Comparison of ENCODE assay signal across 8 cellular contexts in genomic region chr1:17919525-17920439, GRCh38.
DNase-seq lines count a peak whose midpoint lies in the region; ATAC-seq and TF ChIP-seq lines count a peak whose summit lies in the region.

No MANE protein-coding gene starts in this region.

- peaks cover 15% of the 10 kb centered on the region for H3K27me3 Mint-ChIP-seq in glutamatergic neuron (ENCODE audit: unreplicated experiment)
- peaks cover 34% of the 10 kb centered on the region for H3K27me3 Mint-ChIP-seq in activated T-cell treated with anti-CD3 and anti-CD28 coated beads, Interleukin-2, amount 50 U/mL, for 72 hours (ENCODE audit: low read depth)

- DNase-seq in NOMO-1 treated with DMSO at 0.1 percent for 48 hours (lab: John Stamatoyannopoulos, UW; ENCODE audit: unreplicated experiment) (peak; percentile 29), NOMO-1 treated with dmso at 0.1 percent for 144 hours (lab: John Stamatoyannopoulos, UW; ENCODE audit: unreplicated experiment) (no peak), NCI-H1092 treated with DMSO at 0.1 percent for 48 hours (lab: John Stamatoyannopoulos, UW) (peak; percentile 39), dorsolateral prefrontal cortex (peak in 9 of 10 donors; percentile 55 to 75 (median 67)), renal cortical epithelial cell (ENCODE audit: low read depth) (peak; percentile 42), glutamatergic neuron (no peak)
- DNase-seq in activated T-cell treated with anti-CD3 and anti-CD28 coated beads, Interleukin-2, amount 50 U/mL, for 72 hours, result no peak
- DNase-seq in central memory CD4-positive, alpha-beta T cell, result no peak

- intact Hi-C loops in dorsolateral prefrontal cortex (cut with DNase I), result loop anchor here (5.0 to 10.0 kb wide), 3 partner anchors 183 to 665 kb away; no protein-coding TSS in a partner anchor

- H3K4me3 Mint-ChIP-seq in glutamatergic neuron (ENCODE audit: unreplicated experiment), result no peak overlapping the region
- H3K4me3 Mint-ChIP-seq in activated T-cell treated with anti-CD3 and anti-CD28 coated beads, Interleukin-2, amount 50 U/mL, for 72 hours, result no peak overlapping the region

- no peaks in the 10 kb centered on the region for H3K36me3 Mint-ChIP-seq in glutamatergic neuron (ENCODE audit: unreplicated experiment)
- no peaks in the 10 kb centered on the region for H3K36me3 Mint-ChIP-seq in activated T-cell treated with anti-CD3 and anti-CD28 coated beads, Interleukin-2, amount 50 U/mL, for 72 hours (ENCODE audit: insufficient read depth in 2 of 2)

- H3K27ac ChIP-seq in dorsolateral prefrontal cortex, result no peak overlapping the region

- no peak overlapping the region for H3K4me3 ChIP-seq in dorsolateral prefrontal cortex

- no peak for ATAC-seq in activated T-cell treated with anti-CD3 and anti-CD28 coated beads, Interleukin-2, amount 50 U/mL, for 72 hours (replicated peaks in 1 of 2)

- H3K9me3 Mint-ChIP-seq in glutamatergic neuron (ENCODE audit: unreplicated experiment), result peaks cover 2% of the 10 kb centered on the region
- H3K9me3 Mint-ChIP-seq in activated T-cell treated with anti-CD3 and anti-CD28 coated beads, Interleukin-2, amount 50 U/mL, for 72 hours, result peaks cover 0 to 2% of the 10 kb centered on the region in 2 donors

- no peak overlapping the region for H3K27ac Mint-ChIP-seq in glutamatergic neuron (ENCODE audit: unreplicated experiment)
- no peak overlapping the region for H3K27ac Mint-ChIP-seq in activated T-cell treated with anti-CD3 and anti-CD28 coated beads, Interleukin-2, amount 50 U/mL, for 72 hours

- no peaks in the 10 kb centered on the region for H3K4me1 Mint-ChIP-seq in glutamatergic neuron (ENCODE audit: low read depth, unreplicated experiment)
- no peaks in the 10 kb centered on the region for H3K4me1 Mint-ChIP-seq in activated T-cell treated with anti-CD3 and anti-CD28 coated beads, Interleukin-2, amount 50 U/mL, for 72 hours (ENCODE audit: low read depth)

- peak in 55 of 56 donors; percentile 9 to 73 (median 54) for TF ChIP-seq CTCF in dorsolateral prefrontal cortex (IDR thresholded peaks at IDR 0.05 in 54 of 56, conservative IDR thresholded peaks at IDR 0.05 in 2 of 56; ENCODE audit: low read depth in 1 of 56, partially characterized antibody in 56 of 56)
- TF ChIP-seq CTCF in glutamatergic neuron (IDR thresholded peaks at IDR 0.05; ENCODE audit: partially characterized antibody, unreplicated experiment), result no peak

- H3K27me3 ChIP-seq in dorsolateral prefrontal cortex, result peaks cover 0 to 57% (median 4%) of the 10 kb centered on the region in 45 donors

Comparison
In these comparisons a context has a peak if more than half of its experiments do, and no peak if none do; other contexts are left out.
1. DNase-seq: peak in NOMO-1 treated with DMSO at 0.1 percent for 48 hours (single experiment), NCI-H1092 treated with DMSO at 0.1 percent for 48 hours (single experiment), dorsolateral prefrontal cortex (9 of 10) and renal cortical epithelial cell (single experiment); none in NOMO-1 treated with dmso at 0.1 percent for 144 hours (single experiment), glutamatergic neuron (single experiment), activated T-cell treated with anti-CD3 and anti-CD28 coated beads, Interleukin-2, amount 50 U/mL, for 72 hours (0 of 2) and central memory CD4-positive, alpha-beta T cell (single experiment).